Comparison of ENCODE assay signal across 27 cellular contexts in the genomic region with DNA sequence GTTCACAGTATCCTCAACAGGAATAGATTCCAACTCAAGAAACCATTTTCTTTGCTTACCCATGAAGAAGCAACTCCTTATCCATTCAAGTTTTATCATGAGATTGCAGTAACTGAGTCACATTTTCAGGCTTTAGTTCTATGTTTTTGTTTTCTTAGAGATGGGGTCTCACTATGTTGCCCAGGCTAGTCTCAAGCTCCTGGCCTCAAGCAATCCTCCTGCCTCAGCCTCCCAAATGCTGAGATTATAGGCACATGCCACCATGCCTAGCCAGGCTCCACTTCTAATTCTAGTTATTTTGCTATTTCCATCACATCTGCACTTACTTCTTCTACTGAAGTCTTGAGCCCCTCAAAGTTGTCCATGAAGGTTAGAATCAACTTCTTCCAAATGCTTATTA.
"Had no signal": no experiment of that assay in that cellular context is flagged by ENCODE, and none has a peak within 500 bp of the region (broad histone marks: within the 10 kb centered on the region; RNA-seq: fewer than 3 reads in every experiment).

No MANE protein-coding gene starts in this region.

- H3K4me3 Mint-ChIP-seq: natural killer cell; nephron; neural progenitor cell; stimulated activated memory B cell treated with anti-CD40 and anti-IgM and Interleukin-4, amounts not matched to agents 10 μg/mL and 1 μg/mL and 100 μg/mL, for 72 hours; stimulated activated naive CD8-positive, alpha-beta T cell treated with anti-CD3 and anti-CD28 coated beads, Interleukin-15, amount 100 ng/mL, for 72 hours; type B pancreatic cell had no signal

- H3K27me3 Mint-ChIP-seq: progenitor cell of endocrine pancreas; stimulated activated memory B cell treated with anti-CD40 and anti-IgM and Interleukin-4, amounts not matched to agents 10 μg/mL and 1 μg/mL and 100 μg/mL, for 72 hours; stimulated activated naive CD8-positive, alpha-beta T cell treated with anti-CD3 and anti-CD28 coated beads, Interleukin-15, amount 100 ng/mL, for 72 hours; type B pancreatic cell had no signal

- H3K36me3 Mint-ChIP-seq: natural killer cell had no signal

- H3K9me3 Mint-ChIP-seq: natural killer cell; nephron; neural progenitor cell; stimulated activated memory B cell treated with anti-CD40 and anti-IgM and Interleukin-4, amounts not matched to agents 10 μg/mL and 1 μg/mL and 100 μg/mL, for 72 hours; stimulated activated naive CD8-positive, alpha-beta T cell treated with anti-CD3 and anti-CD28 coated beads, Interleukin-15, amount 100 ng/mL, for 72 hours; type B pancreatic cell had no signal

- DNase-seq: natural killer cell; occipital lobe; ovary; posterior cingulate gyrus; psoas muscle; right cardiac atrium; spleen; stimulated activated CD4-positive, alpha-beta T cell treated with anti-CD3 and anti-CD28 coated beads, Interleukin-12 subunit alpha, Interleukin-12 subunit beta, amount 100 ng/mL, for 4 hours; stimulated activated CD4-positive, alpha-beta T cell treated with anti-CD3 and anti-CD28 coated beads, Interleukin-1b, Interleukin-23, amount 100 ng/mL, for 48 hours; stimulated activated CD4-positive, alpha-beta T cell treated with anti-CD3 and anti-CD28 coated beads, Interleukin-4, amount 100 ng/mL, for 1 hour; stimulated activated CD4-positive, alpha-beta T cell treated with anti-CD3 and anti-CD28 coated beads, Interleukin-4, amount 100 ng/mL, for 4 hours; stimulated activated CD8-positive, alpha-beta memory T cell treated with anti-CD3 and anti-CD28 coated beads, Interleukin-4, amount 100 ng/mL, for 48 hours; stimulated activated naive CD4-positive, alpha-beta T cell; stimulated activated naive CD8-positive, alpha-beta T cell treated with anti-CD3 and anti-CD28 coated beads, Interleukin-15, amount 100 ng/mL, for 72 hours; stimulated activated naive CD8-positive, alpha-beta T cell treated with anti-CD3 and anti-CD28 coated beads, Interleukin-15, Interleukin-2, amounts not matched to agents 100 U/mL and 50 U/mL, for 24 hours; substantia nigra; testis; tibial artery; transverse colon; upper lobe of right lung; uterus had no signal

- H3K27ac Mint-ChIP-seq: nephron; neural progenitor cell; progenitor cell of endocrine pancreas; stimulated activated memory B cell treated with anti-CD40 and anti-IgM and Interleukin-4, amounts not matched to agents 10 μg/mL and 1 μg/mL and 100 μg/mL, for 72 hours; stimulated activated naive CD8-positive, alpha-beta T cell treated with anti-CD3 and anti-CD28 coated beads, Interleukin-15, amount 100 ng/mL, for 72 hours; type B pancreatic cell had no signal

- ATAC-seq: natural killer cell; psoas muscle; right cardiac atrium; sciatic nerve; stimulated activated memory B cell treated with anti-CD40 and anti-IgM and Interleukin-4, amounts not matched to agents 10 μg/mL and 1 μg/mL and 100 μg/mL, for 72 hours; stimulated activated naive CD8-positive, alpha-beta T cell treated with anti-CD3 and anti-CD28 coated beads, Interleukin-15, amount 100 ng/mL, for 72 hours; stimulated activated naive CD8-positive, alpha-beta T cell treated with anti-CD3 and anti-CD28 coated beads, Interleukin-15, Interleukin-2, amounts not matched to agents 100 U/mL and 50 U/mL, for 24 hours; upper lobe of right lung had no signal

- H3K4me1 Mint-ChIP-seq: nephron, neural progenitor cell had no signal
